ENCODE assay signal across 18 cellular contexts in genomic region chr12:124756151-124756550, GRCh38.
DNase-seq lines count a peak whose midpoint lies in the region; ATAC-seq, FAIRE-seq and TF ChIP-seq lines count a peak whose summit lies in the region.
"Had no signal": no experiment of that assay in that cellular context is flagged by ENCODE, and none has a peak within 500 bp of the region (broad histone marks: within the 10 kb centered on the region; RNA-seq: fewer than 3 reads in every experiment).

No MANE protein-coding gene starts in this region.

- H3K27me3 Mint-ChIP-seq in type B pancreatic cell = peaks cover 21% of the 10 kb centered on the region

- WGBS in right lobe of liver (ENCODE audit: insufficient coverage, low coverage, low lambda C conversion rate, missing lambda C conversion rate) = 62% methylated on average over 6 of the region's 6 CpGs
- 48% methylated on average over 6 of the region's 6 CpGs for WGBS in HepG2 (ENCODE audit: low lambda C conversion rate)
- 53% methylated on average over 6 of the region's 6 CpGs for WGBS in prostate gland

- CTCF ChIA-PET in HepG2 (lab: Yijun Ruan, JAX; ENCODE audit: low intra/inter-chr PET ratio, low total read pairs) = no interaction called here

- H4K20me1 ChIP-seq in HepG2 (ENCODE audit: insufficient read depth, low read length) = no peaks in the 10 kb centered on the region

- peaks cover 0 to 21% (median 12%) of the 10 kb centered on the region in 4 donors for H3K4me1 ChIP-seq in right lobe of liver
- H3K4me1 ChIP-seq in HepG2 (ENCODE audit: insufficient read depth, low read length) = peaks cover 15% of the 10 kb centered on the region
- H3K4me1 ChIP-seq in prostate gland (replicated peaks) = peaks cover 5% of the 10 kb centered on the region
- H3K4me1 ChIP-seq in vagina = peaks cover 44% of the 10 kb centered on the region
- H3K4me1 ChIP-seq: Caco-2 had no signal

- no peak overlapping the region for H3K27ac Mint-ChIP-seq in type B pancreatic cell
- H3K27ac Mint-ChIP-seq: activated naive CD4-positive, alpha-beta T cell treated with anti-CD3 and anti-CD28 coated beads, Interleukin-2, amount 10 ng/mL, durations not matched to agents 7 days and 5 days had no signal

- H3K79me2 ChIP-seq in HepG2 (ENCODE audit: insufficient read depth, low read length) = no peaks in the 10 kb centered on the region

- H3K4me1 Mint-ChIP-seq in type B pancreatic cell (ENCODE audit: unreplicated experiment) = peaks cover 70% of the 10 kb centered on the region

- no peak for TF ChIP-seq RAD21 in HepG2 (CRISPR knock-in tag; IDR thresholded peaks at IDR 0.05)

- TF ChIP-seq EP300 in HepG2 (IDR thresholded peaks at IDR 0.05; ENCODE audit: low read depth in 2 of 2, low read length in 2 of 2) (no peak), HepG2 (CRISPR knock-in tag; IDR thresholded peaks at IDR 0.05; ENCODE audit: borderline replicate concordance) (no peak)

- no peak overlapping the region for H3K4me3 Mint-ChIP-seq in type B pancreatic cell
- H3K4me3 Mint-ChIP-seq: activated naive CD4-positive, alpha-beta T cell treated with anti-CD3 and anti-CD28 coated beads, Interleukin-2, amount 10 ng/mL, durations not matched to agents 7 days and 5 days had no signal

- no peak overlapping the region for H3K4me3 ChIP-seq in right lobe of liver
- H3K4me3 ChIP-seq in HepG2 (replicated peaks in 1 of 3; ENCODE audit: insufficient read depth in 1 of 3, low read depth in 2 of 3, low read length in 3 of 3) = no peak overlapping the region
- no peak overlapping the region for H3K4me3 ChIP-seq in dorsolateral prefrontal cortex
- no peak overlapping the region for H3K4me3 ChIP-seq in prostate gland
- no peak overlapping the region for H3K4me3 ChIP-seq in vagina
- H3K4me3 ChIP-seq: body of pancreas, K562 had no signal

- H3K36me3 ChIP-seq in right lobe of liver (no peaks in the 10 kb centered on the region), HepG2 (replicated peaks in 1 of 2; ENCODE audit: control insufficient read depth in 1 of 2, insufficient read depth in 2 of 2, low read length in 2 of 2) (no peaks in the 10 kb centered on the region), prostate gland (no peaks in the 10 kb centered on the region), vagina (no peaks in the 10 kb centered on the region)

- BruUV-seq in HepG2 (replicated peaks; lab: Mats Ljungman, UMichigan) = no TSS peak

- in situ Hi-C loops in HepG2 (cut with HindIII; ENCODE audit: extremely low pct_ligation_motif_present, low pct_unique_long_range_greater_than_20kb) = no loop called here

- H3K27ac ChIP-seq in right lobe of liver (peak overlapping the region in 2 of 3 donors; percentile 58 to 73), HepG2 (ENCODE audit: extremely low read length, insufficient read depth, low read length) (no peak overlapping the region), dorsolateral prefrontal cortex (peak overlapping the region in 58 of 59 donors; percentile 73 to 99 (median 96)), prostate gland (peak overlapping the region; percentile 73 to 78), vagina (peak overlapping the region; percentile 88)

- POLR2A ChIA-PET in HepG2 (lab: Yijun Ruan, JAX) = no interaction called here

- no peaks in the 10 kb centered on the region for H3K27me3 ChIP-seq in right lobe of liver
- H3K27me3 ChIP-seq in HepG2 (ENCODE audit: control insufficient read depth in 1 of 2, insufficient read depth in 2 of 2, low read length in 2 of 2) = peaks cover 5 to 56% of the 10 kb centered on the region in 2 experiments; a peak in 4 of 5 replicates
- no peaks in the 10 kb centered on the region for H3K27me3 ChIP-seq in dorsolateral prefrontal cortex
- no peaks in the 10 kb centered on the region for H3K27me3 ChIP-seq in prostate gland (replicated peaks; ENCODE audit: insufficient read depth)
- no peaks in the 10 kb centered on the region for H3K27me3 ChIP-seq in vagina
- H3K27me3 ChIP-seq: body of pancreas had no signal

- no peak for FAIRE-seq in HepG2 (lab: Jason Lieb, UNC)
- FAIRE-seq: endometrium, G401.6, K562 had no signal

- H3K36me3 Mint-ChIP-seq in type B pancreatic cell = no peaks in the 10 kb centered on the region
- H3K36me3 Mint-ChIP-seq: activated naive CD4-positive, alpha-beta T cell treated with anti-CD3 and anti-CD28 coated beads, Interleukin-2, amount 10 ng/mL, durations not matched to agents 7 days and 5 days had no signal

- intact Hi-C loops in right lobe of liver (cut with DNase I) (loop anchor here in 1 of 2 donors (10.0 kb wide), 1 partner anchor 381 kb away; no protein-coding TSS in a partner anchor), HepG2 (cut with micrococcal nuclease; ENCODE audit: unreplicated experiment) (no loop called here), dorsolateral prefrontal cortex (cut with DNase I) (loop anchor here in 1 of 2 donors (5.0 kb wide), 2 partner anchors 99 to 189 kb away; partner anchors contain the start of gene NCOR2), prostate gland (cut with DNase I) (no loop called here), vagina (cut with DNase I) (loop anchor here (5.0 kb wide), 2 partner anchors 244 to 414 kb away; no protein-coding TSS in a partner anchor)

- H3K4me2 ChIP-seq in HepG2 (ENCODE audit: low read depth, low read length) = no peak overlapping the region

- no peak overlapping the region for H3K9ac ChIP-seq in HepG2 (ENCODE audit: insufficient read depth, low read depth, low read length)

- no peak for ATAC-seq in right lobe of liver
- ATAC-seq in HepG2 = no peak
- ATAC-seq: body of pancreas, K562 had no signal

- no peak overlapping the region for H2AFZ ChIP-seq in HepG2 (ENCODE audit: low read length)

- H3K9me3 ChIP-seq in right lobe of liver (no peaks in the 10 kb centered on the region), HepG2 (ENCODE audit: low read length) (no peaks in the 10 kb centered on the region; the same call in 1 of the 2 replicates), prostate gland (no peaks in the 10 kb centered on the region), vagina (no peaks in the 10 kb centered on the region)
- H3K9me3 ChIP-seq: body of pancreas, Caco-2 had no signal

- DNase-seq in right lobe of liver (no peak), HepG2 (ENCODE audit: low spot score) (no peak), dorsolateral prefrontal cortex (no peak), prostate gland (ENCODE audit: low spot score) (no peak), vagina (ENCODE audit: extremely low spot score in 2 of 2) (no peak), type B pancreatic cell (ENCODE audit: extremely low spot score, unreplicated experiment) (no peak), NCI-H524 (lab: John Stamatoyannopoulos, UW) (no peak)
- no peak for DNase-seq in activated naive CD4-positive, alpha-beta T cell treated with Interleukin-2 at 50 U/mL for 16 hours
- DNase-seq: ACHN; activated CD4-positive, CD25-positive, alpha-beta regulatory T cell treated with anti-CD3 and anti-CD28 coated beads, Interleukin-2, amount 50 U/mL, for 72 hours; activated naive CD4-positive, alpha-beta T cell treated with anti-CD3 and anti-CD28 coated beads, Interleukin-2, amount 10 ng/mL, durations not matched to agents 7 days and 5 days; body of pancreas; Caco-2; islet precursor cell; NCI-H510A treated with DMSO at 0.1 percent for 48 hours had no signal

- no peak for TF ChIP-seq CTCF in right lobe of liver (IDR thresholded peaks at IDR 0.05)
- no peak for TF ChIP-seq CTCF in HepG2 (CRISPR knock-in tag; IDR thresholded peaks at IDR 0.05)
- TF ChIP-seq CTCF in dorsolateral prefrontal cortex (IDR thresholded peaks at IDR 0.05 in 54 of 56, conservative IDR thresholded peaks at IDR 0.05 in 2 of 56; ENCODE audit: low read depth in 1 of 56, partially characterized antibody in 56 of 56) = no peak
- TF ChIP-seq CTCF in prostate gland (IDR thresholded peaks at IDR 0.05) = no peak
- TF ChIP-seq CTCF in vagina (IDR thresholded peaks at IDR 0.05) = no peak
- no peak for TF ChIP-seq CTCF in type B pancreatic cell (conservative IDR thresholded peaks at IDR 0.05)

- no peak for TF ChIP-seq POLR2A in right lobe of liver (IDR thresholded peaks at IDR 0.05)
- no peak for TF ChIP-seq POLR2A in HepG2 (IDR thresholded peaks at IDR 0.05; ENCODE audit: insufficient read depth in 1 of 2, low read depth in 2 of 2, low read length in 2 of 2)
- no peak for TF ChIP-seq POLR2A in prostate gland (IDR thresholded peaks at IDR 0.05)
- TF ChIP-seq POLR2A in vagina (IDR thresholded peaks at IDR 0.05) = no peak

- H3K9me3 Mint-ChIP-seq in type B pancreatic cell = peaks cover 12% of the 10 kb centered on the region

TF ChIP-seq in HepG2, 621 proteins besides CTCF, POLR2A, EP300 and RAD21:
- TF ChIP-seq ZNF792 (CRISPR knock-in tag; IDR thresholded peaks at IDR 0.05) (no peak), KMT2B (CRISPR knock-in tag; IDR thresholded peaks at IDR 0.05) (no peak), ZBTB42 (CRISPR knock-in tag; IDR thresholded peaks at IDR 0.05) (no peak), NFKBIZ (CRISPR knock-in tag; IDR thresholded peaks at IDR 0.05) (no peak), HINFP (CRISPR knock-in tag; IDR thresholded peaks at IDR 0.05; ENCODE audit: low read depth) (no peak), ZNF292 (CRISPR knock-in tag; IDR thresholded peaks at IDR 0.05; ENCODE audit: borderline replicate concordance, low read depth) (no peak), ZNF552 (CRISPR knock-in tag; IDR thresholded peaks at IDR 0.05; ENCODE audit: borderline replicate concordance) (no peak), SALL1 (CRISPR knock-in tag; IDR thresholded peaks at IDR 0.05) (no peak), ZNF577 (CRISPR knock-in tag; IDR thresholded peaks at IDR 0.05; ENCODE audit: borderline replicate concordance, low read depth) (no peak), RNF2 (conservative IDR thresholded peaks at IDR 0.05; ENCODE audit: low read depth) (no peak), TARDBP (CRISPR knock-in tag; IDR thresholded peaks at IDR 0.05) (no peak), ZNF225 (CRISPR knock-in tag; IDR thresholded peaks at IDR 0.05) (no peak), CAMTA2 (CRISPR knock-in tag; IDR thresholded peaks at IDR 0.05; ENCODE audit: borderline replicate concordance) (no peak)
